Comparison of ENCODE assay signal across 2 cellular contexts in the genomic region with DNA sequence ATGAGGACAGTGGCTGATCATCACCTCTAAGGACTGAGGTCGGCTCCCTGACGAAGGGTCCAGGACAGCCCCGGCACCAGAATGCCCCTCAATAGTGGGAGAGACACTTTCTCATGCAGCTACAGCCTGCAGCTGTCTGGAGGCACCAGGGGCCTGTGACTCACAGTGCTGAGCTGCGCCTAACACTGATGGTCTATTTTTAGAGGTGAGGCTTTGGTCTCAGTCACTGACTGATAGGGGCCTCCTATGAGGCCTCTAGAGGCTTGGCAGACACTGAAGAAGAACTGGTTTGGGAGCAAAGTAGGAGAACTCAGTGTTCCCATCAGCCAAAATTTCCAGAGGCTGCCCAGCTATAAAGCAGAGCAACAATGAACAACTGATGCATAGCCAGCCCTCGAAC.
TF ChIP-seq lines count a peak whose summit lies in the region.

No MANE protein-coding gene starts in this region.

TF ChIP-seq in GM23338, 12 proteins besides CTCF, POLR2A, EP300 and RAD21 (continued from another document and continues in another):
- TF ChIP-seq, protein P1, sequence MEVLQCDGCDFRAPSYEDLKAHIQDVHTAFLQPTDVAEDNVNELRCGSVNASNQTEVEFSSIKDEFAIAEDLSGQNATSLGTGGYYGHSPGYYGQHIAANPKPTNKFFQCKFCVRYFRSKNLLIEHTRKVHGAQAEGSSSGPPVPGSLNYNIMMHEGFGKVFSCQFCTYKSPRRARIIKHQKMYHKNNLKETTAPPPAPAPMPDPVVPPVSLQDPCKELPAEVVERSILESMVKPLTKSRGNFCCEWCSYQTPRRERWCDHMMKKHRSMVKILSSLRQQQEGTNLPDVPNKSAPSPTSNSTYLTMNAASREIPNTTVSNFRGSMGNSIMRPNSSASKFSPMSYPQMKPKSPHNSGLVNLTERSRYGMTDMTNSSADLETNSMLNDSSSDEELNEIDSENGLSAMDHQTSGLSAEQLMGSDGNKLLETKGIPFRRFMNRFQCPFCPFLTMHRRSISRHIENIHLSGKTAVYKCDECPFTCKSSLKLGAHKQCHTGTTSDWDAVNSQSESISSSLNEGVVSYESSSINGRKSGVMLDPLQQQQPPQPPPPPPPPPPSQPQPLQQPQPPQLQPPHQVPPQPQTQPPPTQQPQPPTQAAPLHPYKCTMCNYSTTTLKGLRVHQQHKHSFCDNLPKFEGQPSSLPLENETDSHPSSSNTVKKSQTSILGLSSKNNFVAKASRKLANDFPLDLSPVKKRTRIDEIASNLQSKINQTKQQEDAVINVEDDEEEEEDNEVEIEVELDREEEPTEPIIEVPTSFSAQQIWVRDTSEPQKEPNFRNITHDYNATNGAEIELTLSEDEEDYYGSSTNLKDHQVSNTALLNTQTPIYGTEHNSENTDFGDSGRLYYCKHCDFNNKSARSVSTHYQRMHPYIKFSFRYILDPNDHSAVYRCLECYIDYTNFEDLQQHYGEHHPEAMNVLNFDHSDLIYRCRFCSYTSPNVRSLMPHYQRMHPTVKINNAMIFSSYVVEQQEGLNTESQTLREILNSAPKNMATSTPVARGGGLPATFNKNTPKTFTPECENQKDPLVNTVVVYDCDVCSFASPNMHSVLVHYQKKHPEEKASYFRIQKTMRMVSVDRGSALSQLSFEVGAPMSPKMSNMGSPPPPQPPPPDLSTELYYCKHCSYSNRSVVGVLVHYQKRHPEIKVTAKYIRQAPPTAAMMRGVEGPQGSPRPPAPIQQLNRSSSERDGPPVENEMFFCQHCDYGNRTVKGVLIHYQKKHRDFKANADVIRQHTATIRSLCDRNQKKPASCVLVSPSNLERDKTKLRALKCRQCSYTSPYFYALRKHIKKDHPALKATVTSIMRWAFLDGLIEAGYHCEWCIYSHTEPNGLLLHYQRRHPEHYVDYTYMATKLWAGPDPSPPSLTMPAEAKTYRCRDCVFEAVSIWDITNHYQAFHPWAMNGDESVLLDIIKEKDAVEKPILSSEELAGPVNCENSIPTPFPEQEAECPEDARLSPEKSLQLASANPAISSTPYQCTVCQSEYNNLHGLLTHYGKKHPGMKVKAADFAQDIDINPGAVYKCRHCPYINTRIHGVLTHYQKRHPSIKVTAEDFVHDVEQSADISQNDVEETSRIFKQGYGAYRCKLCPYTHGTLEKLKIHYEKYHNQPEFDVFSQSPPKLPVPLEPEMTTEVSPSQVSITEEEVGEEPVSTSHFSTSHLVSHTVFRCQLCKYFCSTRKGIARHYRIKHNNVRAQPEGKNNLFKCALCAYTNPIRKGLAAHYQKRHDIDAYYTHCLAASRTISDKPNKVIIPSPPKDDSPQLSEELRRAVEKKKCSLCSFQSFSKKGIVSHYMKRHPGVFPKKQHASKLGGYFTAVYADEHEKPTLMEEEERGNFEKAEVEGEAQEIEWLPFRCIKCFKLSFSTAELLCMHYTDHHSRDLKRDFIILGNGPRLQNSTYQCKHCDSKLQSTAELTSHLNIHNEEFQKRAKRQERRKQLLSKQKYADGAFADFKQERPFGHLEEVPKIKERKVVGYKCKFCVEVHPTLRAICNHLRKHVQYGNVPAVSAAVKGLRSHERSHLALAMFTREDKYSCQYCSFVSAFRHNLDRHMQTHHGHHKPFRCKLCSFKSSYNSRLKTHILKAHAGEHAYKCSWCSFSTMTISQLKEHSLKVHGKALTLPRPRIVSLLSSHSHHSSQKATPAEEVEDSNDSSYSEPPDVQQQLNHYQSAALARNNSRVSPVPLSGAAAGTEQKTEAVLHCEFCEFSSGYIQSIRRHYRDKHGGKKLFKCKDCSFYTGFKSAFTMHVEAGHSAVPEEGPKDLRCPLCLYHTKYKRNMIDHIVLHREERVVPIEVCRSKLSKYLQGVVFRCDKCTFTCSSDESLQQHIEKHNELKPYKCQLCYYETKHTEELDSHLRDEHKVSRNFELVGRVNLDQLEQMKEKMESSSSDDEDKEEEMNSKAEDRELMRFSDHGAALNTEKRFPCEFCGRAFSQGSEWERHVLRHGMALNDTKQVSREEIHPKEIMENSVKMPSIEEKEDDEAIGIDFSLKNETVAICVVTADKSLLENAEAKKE (CRISPR knock-in tag; IDR thresholded peaks at IDR 0.05): no peak
- TF ChIP-seq ZNF331 (CRISPR knock-in tag; IDR thresholded peaks at IDR 0.05; ENCODE audit: low read depth) (no peak), STAT1 (IDR thresholded peaks at IDR 0.05; ENCODE audit: unreplicated experiment) (no peak), POLR2AphosphoS5 (IDR thresholded peaks at IDR 0.05; ENCODE audit: low read depth) (no peak), EZH2phosphoT487 (IDR thresholded peaks at IDR 0.05; ENCODE audit: unreplicated experiment) (no peak), CREB1 (CRISPR knock-in tag; IDR thresholded peaks at IDR 0.05; ENCODE audit: low read depth) (no peak), NANOG (IDR thresholded peaks at IDR 0.05; ENCODE audit: borderline replicate concordance) (no peak), ZNF114 (CRISPR knock-in tag; IDR thresholded peaks at IDR 0.05) (no peak)
- TF ChIP-seq, protein P2, sequence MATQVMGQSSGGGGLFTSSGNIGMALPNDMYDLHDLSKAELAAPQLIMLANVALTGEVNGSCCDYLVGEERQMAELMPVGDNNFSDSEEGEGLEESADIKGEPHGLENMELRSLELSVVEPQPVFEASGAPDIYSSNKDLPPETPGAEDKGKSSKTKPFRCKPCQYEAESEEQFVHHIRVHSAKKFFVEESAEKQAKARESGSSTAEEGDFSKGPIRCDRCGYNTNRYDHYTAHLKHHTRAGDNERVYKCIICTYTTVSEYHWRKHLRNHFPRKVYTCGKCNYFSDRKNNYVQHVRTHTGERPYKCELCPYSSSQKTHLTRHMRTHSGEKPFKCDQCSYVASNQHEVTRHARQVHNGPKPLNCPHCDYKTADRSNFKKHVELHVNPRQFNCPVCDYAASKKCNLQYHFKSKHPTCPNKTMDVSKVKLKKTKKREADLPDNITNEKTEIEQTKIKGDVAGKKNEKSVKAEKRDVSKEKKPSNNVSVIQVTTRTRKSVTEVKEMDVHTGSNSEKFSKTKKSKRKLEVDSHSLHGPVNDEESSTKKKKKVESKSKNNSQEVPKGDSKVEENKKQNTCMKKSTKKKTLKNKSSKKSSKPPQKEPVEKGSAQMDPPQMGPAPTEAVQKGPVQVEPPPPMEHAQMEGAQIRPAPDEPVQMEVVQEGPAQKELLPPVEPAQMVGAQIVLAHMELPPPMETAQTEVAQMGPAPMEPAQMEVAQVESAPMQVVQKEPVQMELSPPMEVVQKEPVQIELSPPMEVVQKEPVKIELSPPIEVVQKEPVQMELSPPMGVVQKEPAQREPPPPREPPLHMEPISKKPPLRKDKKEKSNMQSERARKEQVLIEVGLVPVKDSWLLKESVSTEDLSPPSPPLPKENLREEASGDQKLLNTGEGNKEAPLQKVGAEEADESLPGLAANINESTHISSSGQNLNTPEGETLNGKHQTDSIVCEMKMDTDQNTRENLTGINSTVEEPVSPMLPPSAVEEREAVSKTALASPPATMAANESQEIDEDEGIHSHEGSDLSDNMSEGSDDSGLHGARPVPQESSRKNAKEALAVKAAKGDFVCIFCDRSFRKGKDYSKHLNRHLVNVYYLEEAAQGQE (IDR thresholded peaks at IDR 0.05; ENCODE audit: unreplicated experiment): no peak
- TF ChIP-seq, protein P3, sequence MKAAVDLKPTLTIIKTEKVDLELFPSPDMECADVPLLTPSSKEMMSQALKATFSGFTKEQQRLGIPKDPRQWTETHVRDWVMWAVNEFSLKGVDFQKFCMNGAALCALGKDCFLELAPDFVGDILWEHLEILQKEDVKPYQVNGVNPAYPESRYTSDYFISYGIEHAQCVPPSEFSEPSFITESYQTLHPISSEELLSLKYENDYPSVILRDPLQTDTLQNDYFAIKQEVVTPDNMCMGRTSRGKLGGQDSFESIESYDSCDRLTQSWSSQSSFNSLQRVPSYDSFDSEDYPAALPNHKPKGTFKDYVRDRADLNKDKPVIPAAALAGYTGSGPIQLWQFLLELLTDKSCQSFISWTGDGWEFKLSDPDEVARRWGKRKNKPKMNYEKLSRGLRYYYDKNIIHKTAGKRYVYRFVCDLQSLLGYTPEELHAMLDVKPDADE (IDR thresholded peaks at IDR 0.05): no peak

TF ChIP-seq in WTC11, 78 proteins besides CTCF, POLR2A, EP300 and RAD21 (continued from another document):
- TF ChIP-seq, protein P4, sequence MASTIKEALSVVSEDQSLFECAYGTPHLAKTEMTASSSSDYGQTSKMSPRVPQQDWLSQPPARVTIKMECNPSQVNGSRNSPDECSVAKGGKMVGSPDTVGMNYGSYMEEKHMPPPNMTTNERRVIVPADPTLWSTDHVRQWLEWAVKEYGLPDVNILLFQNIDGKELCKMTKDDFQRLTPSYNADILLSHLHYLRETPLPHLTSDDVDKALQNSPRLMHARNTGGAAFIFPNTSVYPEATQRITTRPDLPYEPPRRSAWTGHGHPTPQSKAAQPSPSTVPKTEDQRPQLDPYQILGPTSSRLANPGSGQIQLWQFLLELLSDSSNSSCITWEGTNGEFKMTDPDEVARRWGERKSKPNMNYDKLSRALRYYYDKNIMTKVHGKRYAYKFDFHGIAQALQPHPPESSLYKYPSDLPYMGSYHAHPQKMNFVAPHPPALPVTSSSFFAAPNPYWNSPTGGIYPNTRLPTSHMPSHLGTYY (CRISPR knock-in tag; IDR thresholded peaks at IDR 0.05): no peak
- TF ChIP-seq NR1H2 (CRISPR knock-in tag; IDR thresholded peaks at IDR 0.05) (no peak), SOX15 (CRISPR knock-in tag; IDR thresholded peaks at IDR 0.05) (no peak), CBFB (CRISPR knock-in tag; IDR thresholded peaks at IDR 0.05; ENCODE audit: low read depth) (no peak), IRF2 (CRISPR knock-in tag; IDR thresholded peaks at IDR 0.05; ENCODE audit: borderline replicate concordance, low read depth) (no peak), RORB (CRISPR knock-in tag; IDR thresholded peaks at IDR 0.05) (no peak)
- TF ChIP-seq, protein P5, sequence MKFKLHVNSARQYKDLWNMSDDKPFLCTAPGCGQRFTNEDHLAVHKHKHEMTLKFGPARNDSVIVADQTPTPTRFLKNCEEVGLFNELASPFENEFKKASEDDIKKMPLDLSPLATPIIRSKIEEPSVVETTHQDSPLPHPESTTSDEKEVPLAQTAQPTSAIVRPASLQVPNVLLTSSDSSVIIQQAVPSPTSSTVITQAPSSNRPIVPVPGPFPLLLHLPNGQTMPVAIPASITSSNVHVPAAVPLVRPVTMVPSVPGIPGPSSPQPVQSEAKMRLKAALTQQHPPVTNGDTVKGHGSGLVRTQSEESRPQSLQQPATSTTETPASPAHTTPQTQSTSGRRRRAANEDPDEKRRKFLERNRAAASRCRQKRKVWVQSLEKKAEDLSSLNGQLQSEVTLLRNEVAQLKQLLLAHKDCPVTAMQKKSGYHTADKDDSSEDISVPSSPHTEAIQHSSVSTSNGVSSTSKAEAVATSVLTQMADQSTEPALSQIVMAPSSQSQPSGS (CRISPR knock-in tag; IDR thresholded peaks at IDR 0.05; ENCODE audit: borderline replicate concordance, low read depth): no peak
- TF ChIP-seq, protein P6, sequence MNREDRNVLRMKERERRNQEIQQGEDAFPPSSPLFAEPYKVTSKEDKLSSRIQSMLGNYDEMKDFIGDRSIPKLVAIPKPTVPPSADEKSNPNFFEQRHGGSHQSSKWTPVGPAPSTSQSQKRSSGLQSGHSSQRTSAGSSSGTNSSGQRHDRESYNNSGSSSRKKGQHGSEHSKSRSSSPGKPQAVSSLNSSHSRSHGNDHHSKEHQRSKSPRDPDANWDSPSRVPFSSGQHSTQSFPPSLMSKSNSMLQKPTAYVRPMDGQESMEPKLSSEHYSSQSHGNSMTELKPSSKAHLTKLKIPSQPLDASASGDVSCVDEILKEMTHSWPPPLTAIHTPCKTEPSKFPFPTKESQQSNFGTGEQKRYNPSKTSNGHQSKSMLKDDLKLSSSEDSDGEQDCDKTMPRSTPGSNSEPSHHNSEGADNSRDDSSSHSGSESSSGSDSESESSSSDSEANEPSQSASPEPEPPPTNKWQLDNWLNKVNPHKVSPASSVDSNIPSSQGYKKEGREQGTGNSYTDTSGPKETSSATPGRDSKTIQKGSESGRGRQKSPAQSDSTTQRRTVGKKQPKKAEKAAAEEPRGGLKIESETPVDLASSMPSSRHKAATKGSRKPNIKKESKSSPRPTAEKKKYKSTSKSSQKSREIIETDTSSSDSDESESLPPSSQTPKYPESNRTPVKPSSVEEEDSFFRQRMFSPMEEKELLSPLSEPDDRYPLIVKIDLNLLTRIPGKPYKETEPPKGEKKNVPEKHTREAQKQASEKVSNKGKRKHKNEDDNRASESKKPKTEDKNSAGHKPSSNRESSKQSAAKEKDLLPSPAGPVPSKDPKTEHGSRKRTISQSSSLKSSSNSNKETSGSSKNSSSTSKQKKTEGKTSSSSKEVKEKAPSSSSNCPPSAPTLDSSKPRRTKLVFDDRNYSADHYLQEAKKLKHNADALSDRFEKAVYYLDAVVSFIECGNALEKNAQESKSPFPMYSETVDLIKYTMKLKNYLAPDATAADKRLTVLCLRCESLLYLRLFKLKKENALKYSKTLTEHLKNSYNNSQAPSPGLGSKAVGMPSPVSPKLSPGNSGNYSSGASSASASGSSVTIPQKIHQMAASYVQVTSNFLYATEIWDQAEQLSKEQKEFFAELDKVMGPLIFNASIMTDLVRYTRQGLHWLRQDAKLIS (CRISPR knock-in tag; IDR thresholded peaks at IDR 0.05; ENCODE audit: borderline replicate concordance): no peak
- TF ChIP-seq, protein P7, sequence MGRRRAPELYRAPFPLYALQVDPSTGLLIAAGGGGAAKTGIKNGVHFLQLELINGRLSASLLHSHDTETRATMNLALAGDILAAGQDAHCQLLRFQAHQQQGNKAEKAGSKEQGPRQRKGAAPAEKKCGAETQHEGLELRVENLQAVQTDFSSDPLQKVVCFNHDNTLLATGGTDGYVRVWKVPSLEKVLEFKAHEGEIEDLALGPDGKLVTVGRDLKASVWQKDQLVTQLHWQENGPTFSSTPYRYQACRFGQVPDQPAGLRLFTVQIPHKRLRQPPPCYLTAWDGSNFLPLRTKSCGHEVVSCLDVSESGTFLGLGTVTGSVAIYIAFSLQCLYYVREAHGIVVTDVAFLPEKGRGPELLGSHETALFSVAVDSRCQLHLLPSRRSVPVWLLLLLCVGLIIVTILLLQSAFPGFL (CRISPR knock-in tag; IDR thresholded peaks at IDR 0.05; ENCODE audit: borderline replicate concordance): no peak
- TF ChIP-seq, protein P8, sequence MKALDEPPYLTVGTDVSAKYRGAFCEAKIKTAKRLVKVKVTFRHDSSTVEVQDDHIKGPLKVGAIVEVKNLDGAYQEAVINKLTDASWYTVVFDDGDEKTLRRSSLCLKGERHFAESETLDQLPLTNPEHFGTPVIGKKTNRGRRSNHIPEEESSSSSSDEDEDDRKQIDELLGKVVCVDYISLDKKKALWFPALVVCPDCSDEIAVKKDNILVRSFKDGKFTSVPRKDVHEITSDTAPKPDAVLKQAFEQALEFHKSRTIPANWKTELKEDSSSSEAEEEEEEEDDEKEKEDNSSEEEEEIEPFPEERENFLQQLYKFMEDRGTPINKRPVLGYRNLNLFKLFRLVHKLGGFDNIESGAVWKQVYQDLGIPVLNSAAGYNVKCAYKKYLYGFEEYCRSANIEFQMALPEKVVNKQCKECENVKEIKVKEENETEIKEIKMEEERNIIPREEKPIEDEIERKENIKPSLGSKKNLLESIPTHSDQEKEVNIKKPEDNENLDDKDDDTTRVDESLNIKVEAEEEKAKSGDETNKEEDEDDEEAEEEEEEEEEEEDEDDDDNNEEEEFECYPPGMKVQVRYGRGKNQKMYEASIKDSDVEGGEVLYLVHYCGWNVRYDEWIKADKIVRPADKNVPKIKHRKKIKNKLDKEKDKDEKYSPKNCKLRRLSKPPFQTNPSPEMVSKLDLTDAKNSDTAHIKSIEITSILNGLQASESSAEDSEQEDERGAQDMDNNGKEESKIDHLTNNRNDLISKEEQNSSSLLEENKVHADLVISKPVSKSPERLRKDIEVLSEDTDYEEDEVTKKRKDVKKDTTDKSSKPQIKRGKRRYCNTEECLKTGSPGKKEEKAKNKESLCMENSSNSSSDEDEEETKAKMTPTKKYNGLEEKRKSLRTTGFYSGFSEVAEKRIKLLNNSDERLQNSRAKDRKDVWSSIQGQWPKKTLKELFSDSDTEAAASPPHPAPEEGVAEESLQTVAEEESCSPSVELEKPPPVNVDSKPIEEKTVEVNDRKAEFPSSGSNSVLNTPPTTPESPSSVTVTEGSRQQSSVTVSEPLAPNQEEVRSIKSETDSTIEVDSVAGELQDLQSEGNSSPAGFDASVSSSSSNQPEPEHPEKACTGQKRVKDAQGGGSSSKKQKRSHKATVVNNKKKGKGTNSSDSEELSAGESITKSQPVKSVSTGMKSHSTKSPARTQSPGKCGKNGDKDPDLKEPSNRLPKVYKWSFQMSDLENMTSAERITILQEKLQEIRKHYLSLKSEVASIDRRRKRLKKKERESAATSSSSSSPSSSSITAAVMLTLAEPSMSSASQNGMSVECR (CRISPR knock-in tag; IDR thresholded peaks at IDR 0.05; ENCODE audit: borderline replicate concordance): no peak
